18 cellular contexts compared by ENCODE assay signal in the genomic region with DNA sequence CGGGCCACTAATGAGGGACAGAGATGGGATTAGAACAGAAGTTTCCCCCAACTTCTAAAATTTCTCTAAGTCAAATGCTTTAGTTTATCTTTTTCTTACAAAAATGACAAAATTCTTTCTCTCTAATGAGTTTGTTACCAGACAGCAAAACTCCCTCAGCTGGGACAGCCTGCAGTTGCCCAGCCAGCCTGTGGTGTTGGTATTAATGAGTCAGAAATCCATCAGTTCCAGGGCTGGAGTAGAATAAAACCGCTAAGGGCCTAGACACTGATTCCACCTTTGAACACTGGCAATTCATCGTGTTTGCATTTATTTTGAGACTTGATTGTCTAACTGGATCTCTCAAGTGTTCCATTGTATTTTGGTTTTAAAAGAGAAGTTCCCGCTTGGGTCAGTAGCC. TPM values are rescaled to one million over a fixed set of nuclear protein-coding genes. Genes with fewer than 3 reads are reported as not detected.
DNase-seq lines count a peak whose midpoint lies in the region; ATAC-seq, FAIRE-seq and TF ChIP-seq lines count a peak whose summit lies in the region.
"Had no signal": no experiment of that assay in that cellular context is flagged by ENCODE, and none has a peak within 500 bp of the region (broad histone marks: within the 10 kb centered on the region; RNA-seq: fewer than 3 reads in every experiment).

No MANE protein-coding gene starts in this region.

- H3K4me3 ChIP-seq in gastroesophageal sphincter (no peak overlapping the region), skeletal muscle satellite cell (ENCODE audit: low read length) (no peak overlapping the region)
- H3K4me3 ChIP-seq: prostate gland, transverse colon had no signal

- H3K27me3 ChIP-seq in gastroesophageal sphincter (no peaks in the 10 kb centered on the region), skeletal muscle satellite cell (ENCODE audit: control insufficient read depth, insufficient read depth, low read length) (peaks cover 10% of the 10 kb centered on the region)

- DNase-seq in GM04503 (ENCODE audit: low read depth): peak; percentile 3
- peak; percentile 8 for DNase-seq in RCC 7860 (ENCODE audit: low spot score)
- DNase-seq in Right ventricle myocardium inferior (ENCODE audit: missing footprints): no peak
- no peak for DNase-seq in activated CD8-positive, alpha-beta memory T cell treated with anti-CD3 and anti-CD28 coated beads, Interleukin-2, amount 50 U/mL, for 48 hours
- DNase-seq: activated CD4-positive, alpha-beta memory T cell treated with anti-CD3 and anti-CD28 coated beads for 36 hours; DND-41; effector CD8-positive, alpha-beta T cell; KBM-7; NCI-H1694; NCI-H748 treated with DMSO at 0.1 percent for 48 hours; stimulated activated CD4-positive, alpha-beta T cell treated with anti-CD3 and anti-CD28 coated beads, Interleukin-2, amount 100 ng/mL, for 24 hours; transverse colon had no signal

- WGBS in gastroesophageal sphincter (ENCODE audit: low coverage in 1 of 2), 2 donors: 68 to 69% methylated on average over 4 of the region's 4 CpGs

- no peaks in the 10 kb centered on the region for H3K9me3 ChIP-seq in gastroesophageal sphincter
- no peaks in the 10 kb centered on the region for H3K9me3 ChIP-seq in skeletal muscle satellite cell (replicated peaks; ENCODE audit: low read length)
- H3K9me3 ChIP-seq: prostate gland, transverse colon had no signal

- no peak for TF ChIP-seq POLR2A in gastroesophageal sphincter (IDR thresholded peaks at IDR 0.05)

- FAIRE-seq in RCC 7860 (lab: Jason Lieb, UNC): no peak
- FAIRE-seq: frontal cortex, islet of Langerhans had no signal

- peaks cover 0 to 15% (median 0%) of the 10 kb centered on the region in 3 donors for H3K4me1 ChIP-seq in gastroesophageal sphincter
- peaks cover 12% of the 10 kb centered on the region for H3K4me1 ChIP-seq in skeletal muscle satellite cell (ENCODE audit: control insufficient read depth, insufficient read depth, low read length)
- H3K4me1 ChIP-seq: prostate gland, transverse colon had no signal

- H3K4me2 ChIP-seq in skeletal muscle satellite cell (ENCODE audit: low read length): peak overlapping the region; percentile 46

- ATAC-seq in gastroesophageal sphincter: no peak
- ATAC-seq in Right ventricle myocardium inferior: no peak
- ATAC-seq in GM18907 (IDR thresholded peaks at IDR 0.05; ENCODE audit: unreplicated experiment): no peak

- intact Hi-C loops in Right ventricle myocardium inferior (cut with DNase I): no loop called here

- no peaks in the 10 kb centered on the region for H3K36me3 ChIP-seq in gastroesophageal sphincter
- H3K36me3 ChIP-seq in skeletal muscle satellite cell (ENCODE audit: insufficient read depth, low read length): no peaks in the 10 kb centered on the region
- H3K36me3 ChIP-seq: prostate gland, transverse colon had no signal

- TF ChIP-seq CTCF in gastroesophageal sphincter (IDR thresholded peaks at IDR 0.05): no peak

- no peak for TF ChIP-seq EP300 in gastroesophageal sphincter (IDR thresholded peaks at IDR 0.05)

- peak overlapping the region; percentile 5 for H3K9ac ChIP-seq in skeletal muscle satellite cell (ENCODE audit: low read depth, low read length)

- H3K27ac ChIP-seq in gastroesophageal sphincter: peak overlapping the region in 3 of 4 donors; percentile 19 to 53 (median 21)
- H3K27ac ChIP-seq: prostate gland, transverse colon had no signal

RNA-seq across cellular contexts. Expression of a gene that starts 38.3 kb away (rescaled TPM):
- total RNA-seq in gastroesophageal sphincter (100 to 1,000 TPM in 2 of 4 donors, 10 to 100 TPM in 2; 76.5 to 143 (median 109) TPM), Right ventricle myocardium inferior (80.2 TPM)
- total RNA-seq in skeletal muscle satellite cell (2012; rRNA removed): 23.2 and 24.1 TPM in 2 replicates

Comparison
In these comparisons a context has a peak if more than half of its experiments do, and no peak if none do; other contexts are left out.
1. DNase-seq: peak in GM04503 (single experiment) and RCC 7860 (single experiment); none in Right ventricle myocardium inferior (single experiment) and activated CD8-positive, alpha-beta memory T cell treated with anti-CD3 and anti-CD28 coated beads, Interleukin-2, amount 50 U/mL, for 48 hours (single experiment).